23 cellular contexts compared by ENCODE assay signal in the genomic region with DNA sequence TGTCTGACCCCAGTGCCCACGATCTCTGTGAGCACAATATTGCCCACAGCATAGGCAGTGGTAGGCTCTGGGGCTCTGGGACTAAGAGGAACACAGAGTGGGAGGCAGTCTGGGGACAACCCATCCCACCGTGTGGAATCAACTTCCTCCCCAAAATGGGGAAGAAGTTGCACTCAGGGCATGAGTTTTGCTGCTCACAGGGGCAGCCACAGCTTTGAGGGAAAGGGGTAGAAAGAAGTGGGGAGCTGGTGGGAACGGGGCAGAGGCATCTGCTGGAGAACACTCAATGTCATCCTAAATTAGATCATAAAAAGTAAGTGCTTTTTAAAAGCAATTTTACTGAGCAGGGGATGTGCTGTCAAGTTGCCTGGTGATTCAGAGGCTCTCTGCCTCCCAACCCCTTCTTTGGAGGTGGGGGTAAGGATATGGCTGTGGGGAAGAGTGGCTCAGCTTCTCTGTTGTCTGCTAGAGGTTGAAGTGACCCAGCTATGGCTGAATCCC.
"Had no signal": no experiment of that assay in that cellular context is flagged by ENCODE, and none has a peak within 500 bp of the region (broad histone marks: within the 10 kb centered on the region; RNA-seq: fewer than 3 reads in every experiment).

No MANE protein-coding gene starts in this region.

- H3K4me3 ChIP-seq: esophagus muscularis mucosa, gastrocnemius medialis, heart right ventricle, left ventricle myocardium inferior, lung, prostate gland, right lobe of liver, skin epidermis, testis, tibial nerve had no signal

- H3K27ac Mint-ChIP-seq: dendritic cell treated with granulocyte-macrophage colony-stimulating factor and Interleukin-4, amounts not matched to agents 40 ng/mL and 50 ng/mL, for 4 days; effector memory CD8-positive, alpha-beta T cell; natural killer cell treated with Interleukin-12 subunit alpha and Interleukin-12 subunit beta and Interleukin-15 and Interleukin-18, amount 100 ng/mL, for 72 hours; stimulated activated naive B cell treated with anti-CD40 and anti-IgM and Interleukin-4, amounts not matched to agents 10 μg/mL and 1 μg/mL and 100 μg/mL, for 72 hours; stimulated activated naive CD8-positive, alpha-beta T cell treated with anti-CD3 and anti-CD28 coated beads, Interleukin-15, amount 100 ng/mL, for 72 hours had no signal

- DNase-seq: effector memory CD8-positive, alpha-beta T cell; gastrocnemius medialis; heart right ventricle; hypothalamus; left ventricle myocardium inferior; mesenchymal stem cell; midbrain; occipital lobe; right lobe of liver; stimulated activated CD4-positive, alpha-beta T cell treated with anti-CD3 and anti-CD28 coated beads, Interleukin-2, amount 100 ng/mL, for 24 hours; stimulated activated CD4-positive, alpha-beta T cell treated with anti-CD3 and anti-CD28 coated beads, Interleukin-4, amount 100 ng/mL, for 4 hours; stimulated activated naive B cell treated with anti-CD40 and anti-IgM and Interleukin-4, amounts not matched to agents 10 μg/mL and 1 μg/mL and 100 μg/mL, for 72 hours; stimulated activated naive CD8-positive, alpha-beta T cell treated with anti-CD3 and anti-CD28 coated beads, Interleukin-15, amount 100 ng/mL, for 72 hours; testis had no signal

- H3K9me3 ChIP-seq: esophagus muscularis mucosa, gastrocnemius medialis, heart right ventricle, left ventricle myocardium inferior, prostate gland, right lobe of liver, testis, tibial nerve had no signal

- H3K9me3 Mint-ChIP-seq: dendritic cell treated with granulocyte-macrophage colony-stimulating factor and Interleukin-4, amounts not matched to agents 40 ng/mL and 50 ng/mL, for 4 days; effector memory CD8-positive, alpha-beta T cell; natural killer cell treated with Interleukin-12 subunit alpha and Interleukin-12 subunit beta and Interleukin-15 and Interleukin-18, amount 100 ng/mL, for 72 hours; stimulated activated naive CD8-positive, alpha-beta T cell treated with anti-CD3 and anti-CD28 coated beads, Interleukin-15, amount 100 ng/mL, for 72 hours had no signal

- H3K27me3 ChIP-seq: gastrocnemius medialis, right lobe of liver, testis, tibial nerve had no signal

- H3K27me3 Mint-ChIP-seq: stimulated activated naive B cell treated with anti-CD40 and anti-IgM and Interleukin-4, amounts not matched to agents 10 μg/mL and 1 μg/mL and 100 μg/mL, for 72 hours had no signal

- H3K27ac ChIP-seq: epithelial cell of prostate, esophagus muscularis mucosa, gastrocnemius medialis, heart right ventricle, left ventricle myocardium inferior, parathyroid adenoma, prostate gland, right lobe of liver, skin epidermis, testis, tibial nerve had no signal

- H3K4me1 Mint-ChIP-seq: stimulated activated naive B cell treated with anti-CD40 and anti-IgM and Interleukin-4, amounts not matched to agents 10 μg/mL and 1 μg/mL and 100 μg/mL, for 72 hours; stimulated activated naive CD8-positive, alpha-beta T cell treated with anti-CD3 and anti-CD28 coated beads, Interleukin-15, amount 100 ng/mL, for 72 hours had no signal

- H3K36me3 Mint-ChIP-seq: natural killer cell treated with Interleukin-12 subunit alpha and Interleukin-12 subunit beta and Interleukin-15 and Interleukin-18, amount 100 ng/mL, for 72 hours; stimulated activated naive B cell treated with anti-CD40 and anti-IgM and Interleukin-4, amounts not matched to agents 10 μg/mL and 1 μg/mL and 100 μg/mL, for 72 hours had no signal

- H3K4me1 ChIP-seq: esophagus muscularis mucosa, gastrocnemius medialis, heart right ventricle, left ventricle myocardium inferior, parathyroid adenoma, prostate gland, right lobe of liver, testis, tibial nerve had no signal

- H3K36me3 ChIP-seq: esophagus muscularis mucosa, gastrocnemius medialis, heart right ventricle, left ventricle myocardium inferior, prostate gland, right lobe of liver, tibial nerve had no signal

- H3K4me3 Mint-ChIP-seq: dendritic cell treated with granulocyte-macrophage colony-stimulating factor and Interleukin-4, amounts not matched to agents 40 ng/mL and 50 ng/mL, for 4 days; effector memory CD8-positive, alpha-beta T cell; natural killer cell treated with Interleukin-12 subunit alpha and Interleukin-12 subunit beta and Interleukin-15 and Interleukin-18, amount 100 ng/mL, for 72 hours; stimulated activated naive B cell treated with anti-CD40 and anti-IgM and Interleukin-4, amounts not matched to agents 10 μg/mL and 1 μg/mL and 100 μg/mL, for 72 hours; stimulated activated naive CD8-positive, alpha-beta T cell treated with anti-CD3 and anti-CD28 coated beads, Interleukin-15, amount 100 ng/mL, for 72 hours had no signal
